ENCODE assay signal across 11 cellular contexts in the genomic region with DNA sequence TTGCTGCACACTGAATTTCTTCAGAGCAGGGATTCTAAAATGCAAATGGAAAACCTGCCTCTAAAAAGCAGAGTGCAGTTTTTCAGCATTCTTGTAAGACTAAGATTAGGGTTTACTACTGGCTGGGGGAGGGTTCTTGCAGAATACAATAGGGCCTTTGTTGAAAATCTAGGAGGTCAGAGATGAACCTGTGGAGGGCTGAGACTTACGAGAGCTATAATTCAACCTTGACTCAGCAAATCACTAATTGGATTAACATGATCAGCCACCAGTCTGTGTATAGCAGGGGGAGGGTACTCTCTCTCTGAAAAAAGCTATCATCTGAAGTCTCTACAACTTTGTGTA.
A peak's percentile ranks its signal among the peaks of the same experiment; 100 is the strongest.
DNase-seq lines count a peak whose midpoint lies in the region; ATAC-seq and TF ChIP-seq lines count a peak whose summit lies in the region.
"Had no signal": no experiment of that assay in that cellular context is flagged by ENCODE, and none has a peak within 500 bp of the region (broad histone marks: within the 10 kb centered on the region; RNA-seq: fewer than 3 reads in every experiment).

No MANE protein-coding gene starts in this region.

- H2BK12ac ChIP-seq in H9 (ENCODE audit: insufficient read length, low read depth, low read length), result no peak overlapping the region

- no peak overlapping the region for H2BK15ac ChIP-seq in H9 (ENCODE audit: low read depth, low read length)

- no peak overlapping the region for H3K4me3 Mint-ChIP-seq in H9
- H3K4me3 Mint-ChIP-seq in dendritic cell treated with granulocyte-macrophage colony-stimulating factor and Interleukin-4, amounts not matched to agents 40 ng/mL and 50 ng/mL, for 4 days, result no peak overlapping the region
- H3K4me3 Mint-ChIP-seq in glutamatergic neuron (ENCODE audit: unreplicated experiment), result no peak overlapping the region
- H3K4me3 Mint-ChIP-seq in HFFc6, result no peak overlapping the region

- H3K27me3 ChIP-seq in H9 (ENCODE audit: insufficient read depth, low read length), result no peaks in the 10 kb centered on the region

- H3K79me1 ChIP-seq in H9 (ENCODE audit: insufficient read depth, low read depth, low read length, poor library complexity, severe bottlenecking), result no peaks in the 10 kb centered on the region

- H4K5ac ChIP-seq in H9 (ENCODE audit: insufficient read length, low read depth, low read length), result no peak overlapping the region

- H3K4me1 Mint-ChIP-seq in H9 (peaks cover 43 to 45% of the 10 kb centered on the region in 2 experiments), glutamatergic neuron (ENCODE audit: low read depth, unreplicated experiment) (peaks cover 19% of the 10 kb centered on the region), HFFc6 (ENCODE audit: low read depth) (peaks cover 6% of the 10 kb centered on the region; the same call in 1 of the 2 replicates)
- peaks cover 45% of the 10 kb centered on the region for H3K4me1 Mint-ChIP-seq in dendritic cell treated with granulocyte-macrophage colony-stimulating factor and Interleukin-4, amounts not matched to agents 40 ng/mL and 50 ng/mL, for 4 days (ENCODE audit: low read depth)

- no peak overlapping the region for H3T11ph ChIP-seq in H9 (ENCODE audit: low read length)

- no peak overlapping the region for H4K8ac ChIP-seq in H9 (replicated peaks; ENCODE audit: insufficient read length, low read depth, low read length)

- H3K18ac ChIP-seq in H9 (ENCODE audit: insufficient read length, low read depth, low read length), result no peak overlapping the region

- H3K4ac ChIP-seq in H9 (ENCODE audit: low read depth, low read length), result no peak overlapping the region

- DNase-seq in H9, result no peak
- DNase-seq in NCI-H526 treated with DMSO at 0.1 percent for 48 hours (lab: John Stamatoyannopoulos, UW), result peak; percentile 88
- DNase-seq in retina, result peak; percentile 50
- no peak for DNase-seq in glutamatergic neuron
- DNase-seq in UCSD-AML1 (lab: John Stamatoyannopoulos, UW; ENCODE audit: unreplicated experiment), result no peak
- DNase-seq in HFFc6, result no peak
- DNase-seq: NCI-H1436 treated with DMSO at 0.1 percent for 48 hours, occipital lobe had no signal

- H3K27me3 Mint-ChIP-seq in H9 (ENCODE audit: low read depth), result no peaks in the 10 kb centered on the region
- H3K27me3 Mint-ChIP-seq in dendritic cell treated with granulocyte-macrophage colony-stimulating factor and Interleukin-4, amounts not matched to agents 40 ng/mL and 50 ng/mL, for 4 days, result no peaks in the 10 kb centered on the region
- peaks cover 1% of the 10 kb centered on the region for H3K27me3 Mint-ChIP-seq in glutamatergic neuron (ENCODE audit: unreplicated experiment)
- H3K27me3 Mint-ChIP-seq in HFFc6 (ENCODE audit: insufficient read depth), result peaks cover 2% of the 10 kb centered on the region; the same call in 1 of the 2 replicates

- no peaks in the 10 kb centered on the region for H4K20me1 ChIP-seq in H9 (ENCODE audit: control insufficient read depth, insufficient read depth, insufficient read length)

- no peaks in the 10 kb centered on the region for H3K79me2 ChIP-seq in H9 (ENCODE audit: insufficient read depth, low read length)

- no peak overlapping the region for H2BK120ac ChIP-seq in H9 (ENCODE audit: low read depth, low read length, poor library complexity, severe bottlenecking)

- H3K56ac ChIP-seq in H9 (ENCODE audit: insufficient read length, low read depth, low read length), result no peak overlapping the region

- TF ChIP-seq CTCF in H9 (conservative IDR thresholded peaks at IDR 0.05) (no peak), glutamatergic neuron (IDR thresholded peaks at IDR 0.05; ENCODE audit: partially characterized antibody, unreplicated experiment) (no peak), HFFc6 (IDR thresholded peaks at IDR 0.05) (no peak)

- H3K27ac Mint-ChIP-seq in H9 (peak overlapping the region in 2 of 3 experiments; percentile 1 to 55; a peak in 1 of 7 replicates), glutamatergic neuron (ENCODE audit: unreplicated experiment) (no peak overlapping the region), HFFc6 (no peak overlapping the region)
- H3K27ac Mint-ChIP-seq in dendritic cell treated with granulocyte-macrophage colony-stimulating factor and Interleukin-4, amounts not matched to agents 40 ng/mL and 50 ng/mL, for 4 days, result peak overlapping the region; percentile 77

- no peak overlapping the region for H2BK5ac ChIP-seq in H9 (ENCODE audit: insufficient read length, low read length)

- H3K23me2 ChIP-seq in H9 (ENCODE audit: insufficient read length, low read depth, low read length, poor library complexity, severe bottlenecking), result no peaks in the 10 kb centered on the region

- H4K91ac ChIP-seq in H9 (ENCODE audit: insufficient read length, low read depth, low read length), result no peak overlapping the region

- no peaks in the 10 kb centered on the region for H3K36me3 Mint-ChIP-seq in H9 (ENCODE audit: insufficient read depth in 1 of 3, low read depth in 3 of 3)
- H3K36me3 Mint-ChIP-seq in dendritic cell treated with granulocyte-macrophage colony-stimulating factor and Interleukin-4, amounts not matched to agents 40 ng/mL and 50 ng/mL, for 4 days (ENCODE audit: low read depth), result no peaks in the 10 kb centered on the region
- H3K36me3 Mint-ChIP-seq in glutamatergic neuron (ENCODE audit: unreplicated experiment), result no peaks in the 10 kb centered on the region
- H3K36me3 Mint-ChIP-seq in HFFc6 (ENCODE audit: low read depth), result no peaks in the 10 kb centered on the region

- no peak overlapping the region for H3K27ac ChIP-seq in H9 (ENCODE audit: insufficient read length, low read depth, low read length)
- H3K27ac ChIP-seq: thoracic aorta had no signal

- no peaks in the 10 kb centered on the region for H3K9me3 ChIP-seq in H9 (ENCODE audit: control insufficient read depth, low read depth, low read length)
- H3K9me3 ChIP-seq: thoracic aorta had no signal

- no peak overlapping the region for H3K14ac ChIP-seq in H9 (ENCODE audit: insufficient read depth, low read length)

- H2BK20ac ChIP-seq in H9 (ENCODE audit: low read depth, low read length, poor library complexity, severe bottlenecking), result no peak overlapping the region

- no peak overlapping the region for H3K23ac ChIP-seq in H9 (ENCODE audit: insufficient read length, low read depth, low read length)

- H3K9ac ChIP-seq in H9 (ENCODE audit: extremely low read depth, insufficient read length, low read length), result no peak overlapping the region

- peak overlapping the region; percentile 9 for H3K4me2 ChIP-seq in H9 (ENCODE audit: insufficient read depth, insufficient read length, low read length)

- no peak for ATAC-seq in HG03108 (IDR thresholded peaks at IDR 0.05; ENCODE audit: unreplicated experiment)

- no peaks in the 10 kb centered on the region for H3K9me3 Mint-ChIP-seq in H9
- peaks cover 15% of the 10 kb centered on the region for H3K9me3 Mint-ChIP-seq in dendritic cell treated with granulocyte-macrophage colony-stimulating factor and Interleukin-4, amounts not matched to agents 40 ng/mL and 50 ng/mL, for 4 days
- peaks cover 1% of the 10 kb centered on the region for H3K9me3 Mint-ChIP-seq in glutamatergic neuron (ENCODE audit: unreplicated experiment)
- no peaks in the 10 kb centered on the region for H3K9me3 Mint-ChIP-seq in HFFc6

- no peak overlapping the region for H2AK5ac ChIP-seq in H9 (ENCODE audit: insufficient read length, low read length)

- intact Hi-C loops in dendritic cell treated with granulocyte-macrophage colony-stimulating factor and Interleukin-4, amounts not matched to agents 40 ng/mL and 50 ng/mL, for 4 days (cut with micrococcal nuclease), result loop anchor here (5.0 kb wide), 1 partner anchor 40 kb away; no protein-coding TSS in a partner anchor

- no peak overlapping the region for H2AFZ ChIP-seq in H9 (ENCODE audit: low read length)

- peaks cover 10% of the 10 kb centered on the region for H3K4me1 ChIP-seq in H9 (ENCODE audit: insufficient read depth, low read length)

- no CpG with 5 or more reads among the region's 1 CpG for WGBS in H9 (ENCODE audit: extremely low coverage, insufficient read length, low lambda C conversion rate)

Comparison
In these comparisons a context has a peak if more than half of its experiments do, and no peak if none do; other contexts are left out.
1. DNase-seq: peak in NCI-H526 treated with DMSO at 0.1 percent for 48 hours (single experiment) and retina (single experiment); none in H9 (single experiment), glutamatergic neuron (single experiment), UCSD-AML1 (single experiment) and HFFc6 (single experiment).
2. H3K27ac Mint-ChIP-seq: peak in H9 (2 of 3) and dendritic cell treated with granulocyte-macrophage colony-stimulating factor and Interleukin-4, amounts not matched to agents 40 ng/mL and 50 ng/mL, for 4 days (single experiment); none in glutamatergic neuron (single experiment) and HFFc6 (single experiment).